ENCODE assay signal across 35 cellular contexts in genomic region chr7:108188724-108189123, GRCh38. TPM values are rescaled to one million over a fixed set of nuclear protein-coding genes. Genes with fewer than 3 reads are reported as not detected.
"Had no signal": no experiment of that assay in that cellular context is flagged by ENCODE, and none has a peak within 500 bp of the region (broad histone marks: within the 10 kb centered on the region; RNA-seq: fewer than 3 reads in every experiment).

No MANE protein-coding gene starts in this region.

- H3K27me3 ChIP-seq: body of pancreas, brain microvascular endothelial cell, breast epithelium, cardiac muscle cell had no signal

- H3K27ac ChIP-seq: body of pancreas, brain microvascular endothelial cell, breast epithelium, cardiac muscle cell, VCaP had no signal

- H3K9me3 ChIP-seq: body of pancreas, breast epithelium had no signal

- H3K4me1 ChIP-seq: body of pancreas, breast epithelium had no signal

- DNase-seq: activated CD4-positive, alpha-beta memory T cell treated with anti-CD3 and anti-CD28 coated beads, Interleukin-2, amount 10 ng/mL, durations not matched to agents 7 days and 5 days; activated CD4-positive, alpha-beta T cell treated with anti-CD3 and anti-CD28 coated beads for 1 hour; activated CD4-positive, alpha-beta T cell treated with anti-CD3 and anti-CD28 coated beads for 36 hours; activated CD4-positive, alpha-beta T cell treated with anti-CD3 and anti-CD28 coated beads for 48 hours; activated CD4-positive, alpha-beta T cell treated with anti-CD3 and anti-CD28 coated beads, Interleukin-2, amount 10 ng/mL, durations not matched to agents 7 days and 5 days; activated CD4-positive, alpha-beta T cell treated with anti-CD3 and anti-CD28 coated beads, Interleukin-2, amount 50 U/mL, for 48 hours; activated CD4-positive, CD25-positive, alpha-beta regulatory T cell; activated CD8-positive, alpha-beta memory T cell treated with anti-CD3 and anti-CD28 coated beads for 24 hours; activated CD8-positive, alpha-beta memory T cell treated with anti-CD3 and anti-CD28 coated beads, Interleukin-2, amount 10 ng/mL, durations not matched to agents 7 days and 5 days; activated CD8-positive, alpha-beta memory T cell treated with anti-CD3 and anti-CD28 coated beads, Interleukin-2, amount 50 U/mL, for 48 hours; activated CD8-positive, alpha-beta T cell treated with anti-CD3 and anti-CD28 coated beads, Interleukin-2, amount 10 ng/mL, durations not matched to agents 7 days and 5 days; activated effector memory CD4-positive, alpha-beta T cell treated with Interleukin-2 at 50 U/mL for 16 hours; activated gamma-delta T cell; activated naive CD4-positive, alpha-beta T cell treated with anti-CD3 and anti-CD28 coated beads, Interleukin-2, amount 10 ng/mL, durations not matched to agents 7 days and 5 days; activated naive CD4-positive, alpha-beta T cell treated with Interleukin-2 at 50 U/mL for 16 hours; activated naive CD8-positive, alpha-beta T cell treated with anti-CD3 and anti-CD28 coated beads, Interleukin-2, amount 10 ng/mL, durations not matched to agents 7 days and 5 days; activated naive CD8-positive, alpha-beta T cell treated with anti-CD3 and anti-CD28 coated beads, Interleukin-2, amount 50 U/mL, for 24 hours; activated T-cell treated with anti-CD3 and anti-CD28 coated beads, Interleukin-2, amount 50 U/mL, for 24 hours; activated T-cell treated with anti-CD3 and anti-CD28 coated beads, Interleukin-2, amount 50 U/mL, for 48 hours; aorta; body of pancreas; brain microvascular endothelial cell; caudate nucleus; cerebellar nuclear complex; SW 1271; T-helper 1 cell; T-helper 2 cell; T-helper 9 cell had no signal

- FAIRE-seq: astrocyte, TTC549 had no signal

- H3K4me3 ChIP-seq: body of pancreas, breast epithelium, cardiac muscle cell had no signal

- H3K36me3 ChIP-seq: brain microvascular endothelial cell, breast epithelium, cardiac muscle cell had no signal

RNA-seq across cellular contexts. Expression of gene LAMB4, which starts 58.6 kb away (rescaled TPM):
- total RNA-seq: activated CD4-positive, alpha-beta memory T cell treated with anti-CD3 and anti-CD28 coated beads, Interleukin-2, amount 10 ng/mL, durations not matched to agents 7 days and 5 days; activated CD4-positive, alpha-beta T cell treated with anti-CD3 and anti-CD28 coated beads for 36 hours; activated CD4-positive, alpha-beta T cell treated with anti-CD3 and anti-CD28 coated beads, Interleukin-2, amount 10 ng/mL, durations not matched to agents 7 days and 5 days; activated CD8-positive, alpha-beta memory T cell treated with anti-CD3 and anti-CD28 coated beads, Interleukin-2, amount 10 ng/mL, durations not matched to agents 7 days and 5 days; activated CD8-positive, alpha-beta T cell treated with anti-CD3 and anti-CD28 coated beads, Interleukin-2, amount 10 ng/mL, durations not matched to agents 7 days and 5 days; activated naive CD8-positive, alpha-beta T cell treated with anti-CD3 and anti-CD28 coated beads, Interleukin-2, amount 10 ng/mL, durations not matched to agents 7 days and 5 days; activated T-helper 2 cell treated with anti-CD3 and anti-CD28 coated beads, Interferon-gamma antibody, Interleukin-2, Interleukin-4, amounts not matched to agents 10 μg/mL and 5 μg/mL and 100 μg/mL, durations not matched to agents 14 hours and 24 hours and 36 hours; cardiac muscle cell; WTC11 had no signal
- polyA plus RNA-seq: aorta, cardiac muscle cell had no signal
